Comparison of ENCODE assay signal across 8 cellular contexts in genomic region chrX:150683536-150684146, GRCh38. TPM values are rescaled to one million over a fixed set of nuclear protein-coding genes. Genes with fewer than 3 reads are reported as not detected.
DNase-seq lines count a peak whose midpoint lies in the region; ATAC-seq, FAIRE-seq and TF ChIP-seq lines count a peak whose summit lies in the region.

No MANE protein-coding gene starts in this region.

- H3K9me3 ChIP-seq in CD8-positive, alpha-beta memory T cell (ENCODE audit: low read length): no peaks in the 10 kb centered on the region
- no peaks in the 10 kb centered on the region for H3K9me3 ChIP-seq in neutrophil

- peaks cover 0 to 6% of the 10 kb centered on the region in 2 donors for H3K27me3 Mint-ChIP-seq in CD8-positive, alpha-beta memory T cell
- no peaks in the 10 kb centered on the region for H3K27me3 Mint-ChIP-seq in chondrocyte (ENCODE audit: low read depth)

- ATAC-seq in GM21360 (IDR thresholded peaks at IDR 0.05; ENCODE audit: unreplicated experiment) (no peak), GM18858 (IDR thresholded peaks at IDR 0.05; ENCODE audit: unreplicated experiment) (no peak)

- H3K36me3 Mint-ChIP-seq in CD8-positive, alpha-beta memory T cell: no peaks in the 10 kb centered on the region
- H3K36me3 Mint-ChIP-seq in chondrocyte (ENCODE audit: low read depth): no peaks in the 10 kb centered on the region

- no peaks in the 10 kb centered on the region for H3K36me3 ChIP-seq in CD8-positive, alpha-beta memory T cell (ENCODE audit: insufficient read depth, low read length)
- no peaks in the 10 kb centered on the region for H3K36me3 ChIP-seq in neutrophil

- CTCF ChIA-PET in CD8-positive, alpha-beta memory T cell (lab: Charles Lee): interaction anchor here (0.5 to 2.3 kb wide), 19 partner anchors 9 to 74 kb away, joined by 3 to 23 read pairs (median 4); partner anchors contain the start of gene MTMR1

- TF ChIP-seq CTCF in GM20000 (IDR thresholded peaks at IDR 0.05; ENCODE audit: extremely low read depth, missing control alignments) (peak; percentile 15), chondrocyte (IDR thresholded peaks at IDR 0.05) (peak; percentile 77), neutrophil (IDR thresholded peaks at IDR 0.05) (peak; percentile 58)

- DNase-seq in CD8-positive, alpha-beta memory T cell: peak in 3 of 5 donors; percentile 47 to 55 (median 48)
- peak; percentile 19 for DNase-seq in GM20000 (ENCODE audit: low spot score)
- peak; percentile 28 for DNase-seq in NCI-H774 (lab: John Stamatoyannopoulos, UW)
- DNase-seq in chondrocyte (ENCODE audit: low spot score): no peak
- DNase-seq in RCC 7860 (ENCODE audit: low spot score): no peak

- H3K4me1 Mint-ChIP-seq in CD8-positive, alpha-beta memory T cell: peaks cover 9 to 12% (median 10%) of the 10 kb centered on the region in 3 donors
- H3K4me1 Mint-ChIP-seq in chondrocyte (ENCODE audit: low read depth): peaks cover 2% of the 10 kb centered on the region

- H3K4me3 ChIP-seq in CD8-positive, alpha-beta memory T cell (ENCODE audit: low read length): no peak overlapping the region
- H3K4me3 ChIP-seq in neutrophil (ENCODE audit: low read depth in 1 of 2, low read length in 1 of 2): no peak overlapping the region

- H3K27ac ChIP-seq in CD8-positive, alpha-beta memory T cell (ENCODE audit: low read depth, low read length): no peak overlapping the region
- H3K27ac ChIP-seq in neutrophil: no peak overlapping the region

- no peaks in the 10 kb centered on the region for H3K27me3 ChIP-seq in CD8-positive, alpha-beta memory T cell (ENCODE audit: insufficient read depth, low read length, poor library complexity, severe bottlenecking)
- H3K27me3 ChIP-seq in neutrophil: no peaks in the 10 kb centered on the region

- H3K27ac Mint-ChIP-seq in CD8-positive, alpha-beta memory T cell: no peak overlapping the region
- no peak overlapping the region for H3K27ac Mint-ChIP-seq in chondrocyte (ENCODE audit: unreplicated experiment)

- H3K4me1 ChIP-seq in CD8-positive, alpha-beta memory T cell (ENCODE audit: insufficient read depth, low read length): peaks cover 7% of the 10 kb centered on the region
- no peaks in the 10 kb centered on the region for H3K4me1 ChIP-seq in neutrophil (ENCODE audit: control insufficient read depth in 1 of 2, insufficient read depth in 1 of 2, low read depth in 1 of 2, low read length in 1 of 2)

- POLR2A ChIA-PET in CD8-positive, alpha-beta memory T cell (lab: Charles Lee): interaction anchor here (1.0 kb wide), 1 partner anchor 9 kb away, joined by 3 read pairs; the partner anchor contains the start of gene MTMR1

- no peak for FAIRE-seq in RCC 7860 (lab: Jason Lieb, UNC)

- no peaks in the 10 kb centered on the region for H3K9me3 Mint-ChIP-seq in CD8-positive, alpha-beta memory T cell
- H3K9me3 Mint-ChIP-seq in chondrocyte (ENCODE audit: low read depth): peaks cover 4% of the 10 kb centered on the region

- no peak overlapping the region for H3K4me3 Mint-ChIP-seq in CD8-positive, alpha-beta memory T cell
- H3K4me3 Mint-ChIP-seq in chondrocyte (ENCODE audit: unreplicated experiment): no peak overlapping the region

RNA-seq across cellular contexts. Expression of gene MTMR1, which starts 9.6 kb away (rescaled TPM):
- 10 to 100 TPM; 38.2 to 39.7 TPM for total RNA-seq in CD8-positive, alpha-beta memory T cell
- polyA plus RNA-seq in CD8-positive, alpha-beta memory T cell: 30.9 TPM
- total RNA-seq in chondrocyte: 20.9 to 23.6 TPM (median 21.3 TPM) in 3 replicates

Comparison
In these comparisons a context has a peak if more than half of its experiments do, and no peak if none do; other contexts are left out.
1. DNase-seq: peak in CD8-positive, alpha-beta memory T cell (3 of 5), GM20000 (single experiment) and NCI-H774 (single experiment); none in chondrocyte (single experiment) and RCC 7860 (single experiment).
2. CTCF ChIP-seq: peak in every context shown above with its lines; median percentile 77 in chondrocyte; 58 in neutrophil; 15 in GM20000.